In genomic region chr3:186922224-186922623, GRCh38 we compare ENCODE assay signal across 22 cellular contexts.
"Had no signal": no experiment of that assay in that cellular context is flagged by ENCODE, and none has a peak within 500 bp of the region (broad histone marks: within the 10 kb centered on the region; RNA-seq: fewer than 3 reads in every experiment).

No MANE protein-coding gene starts in this region.

- H3K4me1 ChIP-seq: ascending aorta, body of pancreas had no signal

- H3K27me3 ChIP-seq: ascending aorta, body of pancreas had no signal

- H3K9me3 ChIP-seq: ascending aorta, body of pancreas had no signal

- ATAC-seq: activated naive CD4-positive, alpha-beta T cell treated with anti-CD3 and anti-CD28 coated beads, Interleukin-2, amount 50 U/mL, for 72 hours; activated naive CD8-positive, alpha-beta T cell treated with anti-CD3 and anti-CD28 coated beads, Interleukin-2, amount 50 U/mL, for 24 hours; activated T-cell treated with anti-CD3 and anti-CD28 coated beads, Interleukin-2, amount 50 U/mL, for 72 hours; body of pancreas; Right ventricle myocardium inferior; T-cell had no signal

- H3K36me3 ChIP-seq: ascending aorta had no signal

- DNase-seq: activated CD4-positive, alpha-beta memory T cell treated with anti-CD3 and anti-CD28 coated beads for 36 hours; activated CD4-positive, alpha-beta T cell treated with anti-CD3 and anti-CD28 coated beads, Interleukin-2, amount 10 ng/mL, durations not matched to agents 7 days and 5 days; activated CD4-positive, CD25-positive, alpha-beta regulatory T cell; activated naive CD8-positive, alpha-beta T cell treated with anti-CD3 and anti-CD28 coated beads, Interleukin-2, amount 50 U/mL, for 24 hours; activated T-cell treated with anti-CD3 and anti-CD28 coated beads, Interleukin-2, amount 50 U/mL, for 72 hours; amniotic stem cell; body of pancreas; Karpas-422; NCI-H1105 treated with DMSO at 0.1 percent for 48 hours; NCI-H146; NCI-H187 treated with DMSO at 0.1 percent for 48 hours; NCI-H2081 treated with DMSO at 0.1 percent for 48 hours; NCI-H446; NCI-H524; NCI-H748 treated with DMSO at 0.1 percent for 48 hours; T-cell; T-helper 2 cell had no signal

- H3K27ac ChIP-seq: ascending aorta, body of pancreas, SK-N-MC, VCaP had no signal

- H3K4me3 ChIP-seq: ascending aorta, body of pancreas, SK-N-MC had no signal
